13 cellular contexts compared by ENCODE assay signal in the genomic region with DNA sequence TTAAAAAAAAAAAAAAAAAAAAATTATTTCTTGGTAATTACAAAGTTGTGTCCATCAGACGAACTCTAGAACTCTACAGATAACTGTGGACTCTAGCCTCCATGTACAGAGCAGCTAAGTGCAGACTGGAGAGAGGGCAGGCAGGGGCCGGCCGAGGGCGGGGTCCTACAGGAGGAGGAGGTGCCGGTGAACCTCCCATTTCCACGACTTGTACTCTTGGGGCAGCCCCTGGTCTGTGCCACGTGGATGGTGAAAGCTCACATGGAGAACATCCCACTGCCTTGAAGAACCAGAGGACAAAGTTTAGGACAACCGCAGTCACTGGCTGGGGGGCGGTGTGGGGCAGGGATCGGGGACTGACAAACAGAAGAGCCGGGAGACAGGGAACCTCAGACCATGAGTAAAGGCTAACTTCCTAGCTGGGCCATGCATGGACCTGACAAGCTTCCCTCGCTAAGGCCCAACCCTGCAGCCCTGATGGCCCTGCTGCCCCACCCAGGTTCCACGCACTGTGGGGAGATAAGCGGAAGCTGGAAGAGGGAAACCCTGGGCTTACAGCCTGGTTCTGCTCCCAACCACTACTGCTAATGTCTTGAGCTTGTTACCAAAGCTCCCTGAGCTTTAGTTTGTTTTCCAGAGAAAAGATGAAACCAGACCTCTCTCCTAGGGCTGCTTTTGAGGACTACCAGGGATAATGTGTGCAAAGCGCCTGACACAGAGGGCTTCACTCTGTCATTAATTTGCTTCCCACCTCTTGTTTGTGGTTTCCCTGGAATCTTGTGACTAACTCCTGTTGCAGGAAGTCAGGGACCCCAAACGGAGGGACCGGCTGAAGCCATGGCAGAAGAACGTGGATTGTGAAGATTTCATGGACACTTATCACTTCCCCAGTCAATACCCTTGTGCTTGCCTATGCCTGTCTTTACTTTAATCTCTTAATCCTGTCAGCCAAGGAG. TPM values are rescaled to one million over a fixed set of nuclear protein-coding genes. Genes with fewer than 3 reads are reported as not detected.
DNase-seq lines count a peak whose midpoint lies in the region; ATAC-seq and TF ChIP-seq lines count a peak whose summit lies in the region.
"Had no signal": no experiment of that assay in that cellular context is flagged by ENCODE, and none has a peak within 500 bp of the region (broad histone marks: within the 10 kb centered on the region; RNA-seq: fewer than 3 reads in every experiment).

No MANE protein-coding gene starts in this region.

- H4K5ac ChIP-seq in IMR-90 (ENCODE audit: low read depth, low read length): no peak overlapping the region

- no peak overlapping the region for H4K91ac ChIP-seq in IMR-90 (ENCODE audit: insufficient read depth, low read depth, low read length)

- H3K36me3 ChIP-seq in IMR-90 (ENCODE audit: control insufficient read depth, insufficient read depth, low read length) (no peaks in the 10 kb centered on the region), SJCRH30 (no peaks in the 10 kb centered on the region), lower lobe of right lung (no peaks in the 10 kb centered on the region)

- CTCF ChIA-PET in IMR-90 (lab: Yijun Ruan, JAX): interaction anchor here (1.1 to 3.0 kb wide), 5 partner anchors 14 to 501 kb away, joined by 3 to 42 read pairs (median 4); no protein-coding TSS in a partner anchor

- no peak overlapping the region for H3K9ac ChIP-seq in IMR-90 (ENCODE audit: low read depth, low read length)

- no peak overlapping the region for H2BK5ac ChIP-seq in IMR-90 (ENCODE audit: low read depth, low read length, poor library complexity, severe bottlenecking)

- no peak overlapping the region for H4K8ac ChIP-seq in IMR-90 (ENCODE audit: low read depth in 2 of 2, low read length in 2 of 2)

- H2AK5ac ChIP-seq in IMR-90 (ENCODE audit: low read depth, low read length): peak overlapping the region; percentile 36; the same call in 1 of the 2 replicates

- ATAC-seq in IMR-90 (ENCODE audit: low read depth) (no peak), lower lobe of right lung (peak; percentile 4 to 53), GM21786 (IDR thresholded peaks at IDR 0.05; ENCODE audit: unreplicated experiment) (no peak)
- peak; percentile 16 for ATAC-seq in stimulated activated effector memory CD8-positive, alpha-beta T cell treated with anti-CD3 and anti-CD28 coated beads, Interleukin-12 subunit alpha, Interleukin-12 subunit beta, amount 100 ng/mL, for 72 hours

- H3K4ac ChIP-seq in IMR-90 (ENCODE audit: low read depth, low read length): no peak overlapping the region

- BruUV-seq in IMR-90 (replicated peaks; lab: Mats Ljungman, UMichigan): no TSS peak

- H3K14ac ChIP-seq in IMR-90 (replicated peaks; ENCODE audit: low read depth, low read length): no peak overlapping the region

- peaks cover 5% of the 10 kb centered on the region for H3K9me3 Mint-ChIP-seq in stimulated activated effector memory CD8-positive, alpha-beta T cell treated with anti-CD3 and anti-CD28 coated beads, Interleukin-12 subunit alpha, Interleukin-12 subunit beta, amount 100 ng/mL, for 72 hours

- no peaks in the 10 kb centered on the region for H3K9me1 ChIP-seq in IMR-90 (ENCODE audit: insufficient read depth, low read length)

- no peak for TF ChIP-seq POLR2A in IMR-90 (IDR thresholded peaks at IDR 0.05; ENCODE audit: low read depth, low read length)

- 100% methylated on average over 1 of the region's 18 CpGs; no CpG with 5 or more reads in 1 of the 2 experiments for WGBS in IMR-90 (ENCODE audit: extremely low coverage in 2 of 2, insufficient read length in 1 of 2), 2 experiments

- intact Hi-C loops in IMR-90 (cut with micrococcal nuclease) (loop anchor here (1.0 to 10.0 kb wide), 4 partner anchors 384 to 800 kb away; a partner anchor contains a TSS), lower lobe of right lung (cut with DNase I) (loop anchor here (10.0 kb wide), 1 partner anchor 480 kb away; no protein-coding TSS in a partner anchor)

- H3K9me3 ChIP-seq in IMR-90 (ENCODE audit: control insufficient read depth, insufficient read depth, low read length) (no peaks in the 10 kb centered on the region), SJCRH30 (replicated peaks) (no peaks in the 10 kb centered on the region), lower lobe of right lung (no peaks in the 10 kb centered on the region)
- H3K9me3 ChIP-seq: SK-N-SH had no signal

- no peak overlapping the region for H3K27ac Mint-ChIP-seq in stimulated activated effector memory CD8-positive, alpha-beta T cell treated with anti-CD3 and anti-CD28 coated beads, Interleukin-12 subunit alpha, Interleukin-12 subunit beta, amount 100 ng/mL, for 72 hours

- H2AK9ac ChIP-seq in IMR-90 (replicated peaks; ENCODE audit: low read depth, low read length, poor library complexity): no peak overlapping the region

- no peak overlapping the region for H2BK120ac ChIP-seq in IMR-90 (ENCODE audit: low read depth, low read length)

- no peaks in the 10 kb centered on the region for H3K79me1 ChIP-seq in IMR-90 (ENCODE audit: low read depth in 1 of 2, low read length in 2 of 2)

- no peaks in the 10 kb centered on the region for H3K4me1 Mint-ChIP-seq in stimulated activated effector memory CD8-positive, alpha-beta T cell treated with anti-CD3 and anti-CD28 coated beads, Interleukin-12 subunit alpha, Interleukin-12 subunit beta, amount 100 ng/mL, for 72 hours

- no peak overlapping the region for H3K18ac ChIP-seq in IMR-90 (ENCODE audit: low read depth, low read length)

- TF ChIP-seq CTCF in IMR-90 (conservative IDR thresholded peaks at IDR 0.05; ENCODE audit: low read depth, low read length): no peak
- TF ChIP-seq CTCF in lower lobe of right lung (IDR thresholded peaks at IDR 0.05): no peak

- H2BK15ac ChIP-seq in IMR-90 (ENCODE audit: low read depth, low read length): no peak overlapping the region; the same call in 2 of the 3 replicates

- in situ Hi-C loops in IMR-90 (cut with MboI; ENCODE audit: low sequenced_read_pairs): loop anchor here (5.0 to 25.0 kb wide), 4 partner anchors 387 to 1312 kb away; a partner anchor contains a TSS

- no peaks in the 10 kb centered on the region for H3K27me3 ChIP-seq in IMR-90 (ENCODE audit: control insufficient read depth, insufficient read depth, low read length)
- no peaks in the 10 kb centered on the region for H3K27me3 ChIP-seq in SJCRH30
- H3K27me3 ChIP-seq in lower lobe of right lung (ENCODE audit: low read depth): no peaks in the 10 kb centered on the region

- TF ChIP-seq RAD21 in IMR-90 (IDR thresholded peaks at IDR 0.05; ENCODE audit: low read length): no peak

- H3K4me3 ChIP-seq in IMR-90 (ENCODE audit: insufficient read depth, low read depth, low read length): no peak overlapping the region
- no peak overlapping the region for H3K4me3 ChIP-seq in SJCRH30
- H3K4me3 ChIP-seq in lower lobe of right lung: no peak overlapping the region
- H3K4me3 ChIP-seq: K562 had no signal

- POLR2A ChIA-PET in IMR-90 (lab: Charles Lee; ENCODE audit: unreplicated experiment): no interaction called here

- no peak overlapping the region for H3K4me3 Mint-ChIP-seq in stimulated activated effector memory CD8-positive, alpha-beta T cell treated with anti-CD3 and anti-CD28 coated beads, Interleukin-12 subunit alpha, Interleukin-12 subunit beta, amount 100 ng/mL, for 72 hours

- H3K23ac ChIP-seq in IMR-90 (ENCODE audit: low read depth, low read length): no peak overlapping the region

- dilution Hi-C loops in IMR-90 (cut with HindIII; ENCODE audit: low sequenced_read_pairs, unreplicated experiment): no loop called here

- no peaks in the 10 kb centered on the region for H3K4me1 ChIP-seq in IMR-90 (ENCODE audit: control insufficient read depth, insufficient read depth, low read length)
- H3K4me1 ChIP-seq in SJCRH30: peaks cover 23% of the 10 kb centered on the region
- no peaks in the 10 kb centered on the region for H3K4me1 ChIP-seq in lower lobe of right lung
- H3K4me1 ChIP-seq: Caco-2 had no signal

- H4K20me1 ChIP-seq in IMR-90 (ENCODE audit: insufficient read depth, low read length): no peaks in the 10 kb centered on the region

- H3K27ac ChIP-seq in IMR-90 (ENCODE audit: insufficient read depth, low read length) (no peak overlapping the region), SJCRH30 (peak overlapping the region; percentile 44), lower lobe of right lung (no peak overlapping the region)
- H3K27ac ChIP-seq: HL-60 had no signal

- H3K4me2 ChIP-seq in IMR-90 (ENCODE audit: low read depth, low read length): no peak overlapping the region

- H3K36me3 Mint-ChIP-seq in stimulated activated effector memory CD8-positive, alpha-beta T cell treated with anti-CD3 and anti-CD28 coated beads, Interleukin-12 subunit alpha, Interleukin-12 subunit beta, amount 100 ng/mL, for 72 hours: no peaks in the 10 kb centered on the region

- DNase-seq in IMR-90: no peak
- peak; percentile 77 to 93 for DNase-seq in SJCRH30
- DNase-seq in lower lobe of right lung: no peak
- DNase-seq in stimulated activated effector memory CD8-positive, alpha-beta T cell treated with anti-CD3 and anti-CD28 coated beads, Interleukin-12 subunit alpha, Interleukin-12 subunit beta, amount 100 ng/mL, for 72 hours (ENCODE audit: low spot score in 2 of 2): no peak
- DNase-seq in activated CD8-positive, alpha-beta memory T cell treated with anti-CD3 and anti-CD28 coated beads, Interleukin-2, amount 50 U/mL, for 48 hours: no peak
- no peak for DNase-seq in NCI-H2107 (lab: John Stamatoyannopoulos, UW)
- DNase-seq: NCI-H524 treated with DMSO at 0.1 percent for 48 hours, SIG-M5 had no signal

- no peak overlapping the region for H2BK20ac ChIP-seq in IMR-90 (ENCODE audit: low read depth, low read length)

- no peak overlapping the region for H3K56ac ChIP-seq in IMR-90 (ENCODE audit: extremely low read depth, insufficient read depth, low read length)

- H2AFZ ChIP-seq in IMR-90 (replicated peaks; ENCODE audit: low read length, poor library complexity): no peak overlapping the region

TF ChIP-seq in IMR-90, 13 proteins besides CTCF, POLR2A, EP300 and RAD21 (continues in another document):
- TF ChIP-seq CEBPB (IDR thresholded peaks at IDR 0.05; ENCODE audit: low read depth, low read length) (no peak), MXI1 (IDR thresholded peaks at IDR 0.05; ENCODE audit: borderline replicate concordance, low read depth, low read length) (no peak), NFE2L2 (IDR thresholded peaks at IDR 0.05; ENCODE audit: low read depth, low read length) (no peak)

RNA-seq across cellular contexts. Expression of a gene that starts 16.1 kb away (rescaled TPM):
- total RNA-seq in IMR-90 (2012; rRNA removed) (387 and 3,014 TPM in 2 replicates), lower lobe of right lung (79.5 TPM)
- 426 and 685 TPM in 2 replicates for polyA plus RNA-seq in IMR-90 (2012; rRNA removed)
- polyA plus RNA-seq in IMR-90 (2012; cell fraction: cytosol; rRNA removed): 85.7 and 214 TPM in 2 replicates
- polyA plus RNA-seq in IMR-90 (2012; cell fraction: nucleus; rRNA removed; ENCODE audit: low replicate concordance): 12.9 and 140 TPM in 2 replicates
- 340 and 359 TPM in 2 replicates for total RNA-seq in SJCRH30 (2014; rRNA removed; shearing (Covaris generic))

Comparison
In these comparisons a context has a peak if more than half of its experiments do, and no peak if none do; other contexts are left out.
1. ATAC-seq: peak in lower lobe of right lung (2 of 2) and stimulated activated effector memory CD8-positive, alpha-beta T cell treated with anti-CD3 and anti-CD28 coated beads, Interleukin-12 subunit alpha, Interleukin-12 subunit beta, amount 100 ng/mL, for 72 hours (single experiment); none in IMR-90 (single experiment) and GM21786 (single experiment).
2. DNase-seq: peak in SJCRH30 (2 of 2); none in IMR-90 (single experiment), lower lobe of right lung (single experiment), stimulated activated effector memory CD8-positive, alpha-beta T cell treated with anti-CD3 and anti-CD28 coated beads, Interleukin-12 subunit alpha, Interleukin-12 subunit beta, amount 100 ng/mL, for 72 hours (0 of 2), activated CD8-positive, alpha-beta memory T cell treated with anti-CD3 and anti-CD28 coated beads, Interleukin-2, amount 50 U/mL, for 48 hours (single experiment) and NCI-H2107 (single experiment).